ENCODE assay signal across 11 cellular contexts in the genomic region with DNA sequence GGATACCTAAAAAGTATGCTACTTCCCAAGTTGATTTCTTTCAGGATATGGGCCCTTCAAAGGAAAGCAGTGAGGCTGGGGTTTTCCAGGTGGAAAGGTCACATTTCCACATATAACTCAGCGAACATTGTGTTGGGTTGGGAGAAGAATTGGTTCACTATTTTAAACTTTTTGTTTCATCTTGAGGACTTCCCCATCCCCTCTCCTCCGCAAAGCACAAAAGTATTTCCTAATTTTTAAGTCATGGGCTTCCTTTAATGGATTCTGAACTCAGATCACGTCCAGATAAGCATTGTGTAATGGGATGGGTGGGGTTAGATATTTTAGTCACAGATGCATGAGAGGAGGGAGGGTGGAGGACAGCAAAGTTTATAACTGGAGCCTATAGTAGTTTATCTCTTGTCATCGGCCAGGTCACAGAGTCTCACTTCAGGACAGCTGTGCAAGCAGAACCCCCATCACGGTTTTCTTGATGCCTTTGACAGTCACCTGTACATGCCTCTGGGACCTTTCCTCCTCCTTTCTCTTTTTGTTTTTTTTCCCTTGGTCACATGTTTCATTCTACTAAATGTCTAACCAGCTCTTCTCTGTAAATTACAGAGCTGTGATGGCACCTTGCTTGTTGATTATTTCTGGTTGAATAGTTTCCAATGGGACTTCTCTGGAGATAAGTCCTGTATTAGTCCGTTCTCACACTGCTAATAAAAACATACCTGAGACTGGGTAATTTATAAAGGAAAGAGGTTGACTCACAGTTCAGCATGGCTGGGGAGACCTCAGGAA.
DNase-seq lines count a peak whose midpoint lies in the region; ATAC-seq and TF ChIP-seq lines count a peak whose summit lies in the region.
"Had no signal": no experiment of that assay in that cellular context is flagged by ENCODE, and none has a peak within 500 bp of the region (broad histone marks: within the 10 kb centered on the region; RNA-seq: fewer than 3 reads in every experiment).

No MANE protein-coding gene starts in this region.

- DNase-seq in AG08395 (ENCODE audit: low spot score): peak; percentile 41
- peak; percentile 85 for DNase-seq in KBM-7
- DNase-seq in mammary epithelial cell: peak; percentile 50
- DNase-seq in lower lobe of right lung: no peak
- no peak for DNase-seq in NCI-H446 treated with DMSO at 0.1 percent for 48 hours (lab: John Stamatoyannopoulos, UW)
- DNase-seq in kidney glomerular epithelial cell (lab: John Stamatoyannopoulos, UW): no peak
- DNase-seq: activated CD8-positive, alpha-beta memory T cell treated with anti-CD3 and anti-CD28 coated beads, Interleukin-2, amount 50 U/mL, for 48 hours; NCI-H2029 treated with DMSO at 0.1 percent for 48 hours had no signal

- intact Hi-C loops in mammary epithelial cell (cut with micrococcal nuclease) (no loop called here), lower lobe of right lung (cut with DNase I) (no loop called here)

- H3K27me3 ChIP-seq in mammary epithelial cell (ENCODE audit: insufficient read depth, low read length): no peaks in the 10 kb centered on the region
- H3K27me3 ChIP-seq in lower lobe of right lung (ENCODE audit: low read depth): no peaks in the 10 kb centered on the region
- H3K27me3 ChIP-seq: BLaER1 had no signal

- H3K9ac ChIP-seq in mammary epithelial cell (ENCODE audit: insufficient read depth, low read length): no peak overlapping the region
- H3K9ac ChIP-seq: BLaER1 had no signal

- H3K4me1 ChIP-seq in mammary epithelial cell (ENCODE audit: insufficient read depth, low read length): peaks cover 12% of the 10 kb centered on the region
- H3K4me1 ChIP-seq in lower lobe of right lung: peaks cover 35% of the 10 kb centered on the region

- ATAC-seq in lower lobe of right lung (peak; percentile 72 to 76), HG03108 (IDR thresholded peaks at IDR 0.05; ENCODE audit: unreplicated experiment) (no peak), HG02759 (IDR thresholded peaks at IDR 0.05; ENCODE audit: unreplicated experiment) (no peak)

- H2AFZ ChIP-seq in mammary epithelial cell (ENCODE audit: low read depth, low read length): no peak overlapping the region

- H3K79me2 ChIP-seq in mammary epithelial cell (ENCODE audit: insufficient read depth, low read length): no peaks in the 10 kb centered on the region

- no peak overlapping the region for H3K4me2 ChIP-seq in mammary epithelial cell (ENCODE audit: insufficient read depth, low read depth, low read length)
- H3K4me2 ChIP-seq: BLaER1 had no signal

- in situ Hi-C loops in KBM-7 (cut with MboI; ENCODE audit: low pct_unique_long_range_greater_than_20kb, low sequenced_read_pairs): no loop called here
- in situ Hi-C loops in mammary epithelial cell (cut with MboI; ENCODE audit: low sequenced_read_pairs in 2 of 2): loop anchor here in 1 of 2 donors (25.0 kb wide), 1 partner anchor 237 kb away; no protein-coding TSS in a partner anchor

- no peaks in the 10 kb centered on the region for H4K20me1 ChIP-seq in mammary epithelial cell (ENCODE audit: insufficient read depth, low read length)
- H4K20me1 ChIP-seq: BLaER1 had no signal

- no TSS peak for BruUV-seq in mammary epithelial cell (replicated peaks; lab: Mats Ljungman, UMichigan)

- dilution Hi-C loops in mammary epithelial cell (cut with HindIII; ENCODE audit: low sequenced_read_pairs): loop anchor here (25.0 kb wide), 1 partner anchor 237 kb away; no protein-coding TSS in a partner anchor

- WGBS in mammary epithelial cell (ENCODE audit: low coverage, missing lambda C conversion rate): 94% methylated on average over 6 of the region's 6 CpGs

- TF ChIP-seq CTCF in mammary epithelial cell (conservative IDR thresholded peaks at IDR 0.05 in 1 of 2, IDR thresholded peaks at IDR 0.05 in 1 of 2; ENCODE audit: extremely low read depth in 1 of 2, insufficient read depth in 1 of 2, low read depth in 1 of 2, low read length in 2 of 2): no peak
- no peak for TF ChIP-seq CTCF in lower lobe of right lung (IDR thresholded peaks at IDR 0.05)

- H3K4me3 ChIP-seq in mammary epithelial cell (replicated peaks in 1 of 3; ENCODE audit: insufficient read depth in 1 of 3, low read depth in 2 of 3, low read length in 3 of 3) (no peak overlapping the region), lower lobe of right lung (no peak overlapping the region)
- H3K4me3 ChIP-seq: BLaER1 had no signal

- H3K36me3 ChIP-seq in mammary epithelial cell (ENCODE audit: insufficient read depth, low read length): no peaks in the 10 kb centered on the region
- H3K36me3 ChIP-seq in lower lobe of right lung: no peaks in the 10 kb centered on the region

- CTCF ChIA-PET in mammary epithelial cell (lab: Charles Lee; ENCODE audit: low non-redundant PET): no interaction called here

- no peaks in the 10 kb centered on the region for H3K9me3 ChIP-seq in mammary epithelial cell (replicated peaks; ENCODE audit: insufficient read depth, low read length)
- H3K9me3 ChIP-seq in lower lobe of right lung: no peaks in the 10 kb centered on the region
- H3K9me3 ChIP-seq: BLaER1 had no signal

- no peak overlapping the region for H3K27ac ChIP-seq in mammary epithelial cell (ENCODE audit: insufficient read depth, low read depth, low read length)
- H3K27ac ChIP-seq in lower lobe of right lung: peak overlapping the region; percentile 66
- H3K27ac ChIP-seq: BLaER1 had no signal

Comparison
In these comparisons a context has a peak if more than half of its experiments do, and no peak if none do; other contexts are left out.
1. DNase-seq: peak in AG08395 (single experiment), KBM-7 (single experiment) and mammary epithelial cell (single experiment); none in lower lobe of right lung (single experiment), NCI-H446 treated with DMSO at 0.1 percent for 48 hours (single experiment) and kidney glomerular epithelial cell (single experiment).
2. ATAC-seq: peak in lower lobe of right lung (2 of 2); none in HG03108 (single experiment) and HG02759 (single experiment).